ENCODE assay signal across 1 cellular context in the genomic region with DNA sequence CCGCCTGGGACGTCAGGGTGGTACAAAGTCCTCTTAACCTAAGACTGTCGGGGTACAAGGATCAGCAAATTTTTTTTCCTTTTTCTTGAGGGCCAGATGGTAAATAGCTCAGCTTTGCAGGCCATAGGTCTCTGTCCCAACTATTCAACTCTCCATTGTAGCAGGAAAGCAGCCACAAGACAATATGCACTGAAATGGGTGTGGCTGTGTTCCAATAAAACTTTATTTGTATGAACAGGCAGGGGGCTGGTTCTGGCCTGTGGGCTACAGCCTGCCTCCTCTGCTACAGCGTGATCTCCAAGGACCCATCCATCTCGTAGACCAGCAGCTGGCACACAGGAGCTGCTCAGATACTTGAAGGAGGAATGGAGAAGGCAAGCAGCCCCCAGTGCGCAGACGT. TPM values are rescaled to one million over a fixed set of nuclear protein-coding genes. Genes with fewer than 3 reads are reported as not detected.
"Had no signal": no experiment of that assay in that cellular context is flagged by ENCODE, and none has a peak within 500 bp of the region (broad histone marks: within the 10 kb centered on the region; RNA-seq: fewer than 3 reads in every experiment).

No MANE protein-coding gene starts in this region.

RNA-seq across cellular contexts. Expression of a gene that starts 56.1 kb away (rescaled TPM):
- total RNA-seq: SJCRH30 had no signal
